16 cellular contexts compared by ENCODE assay signal in the genomic region with DNA sequence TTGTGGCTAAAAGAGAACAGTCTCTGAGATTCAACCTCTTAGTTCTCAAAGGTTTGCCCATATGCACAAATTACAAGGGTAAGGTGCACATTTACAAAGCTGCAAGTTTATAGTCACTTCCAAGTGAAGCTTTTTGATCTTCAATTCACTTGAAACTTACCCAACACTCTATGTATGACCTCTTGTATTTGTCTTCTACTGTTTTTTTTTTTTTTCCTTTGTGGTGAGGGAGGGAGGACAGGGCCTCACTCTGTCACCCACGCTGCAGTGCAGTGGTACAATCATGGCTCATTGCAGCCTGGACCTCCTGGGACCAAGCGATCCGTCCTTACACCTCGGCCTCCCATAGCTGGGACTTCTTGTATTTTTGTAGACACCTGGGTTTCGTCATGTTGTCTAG. TPM values are rescaled to one million over a fixed set of nuclear protein-coding genes. Genes with fewer than 3 reads are reported as not detected.
A peak's percentile ranks its signal among the peaks of the same experiment; 100 is the strongest.
DNase-seq lines count a peak whose midpoint lies in the region; ATAC-seq and TF ChIP-seq lines count a peak whose summit lies in the region.
"Had no signal": no experiment of that assay in that cellular context is flagged by ENCODE, and none has a peak within 500 bp of the region (broad histone marks: within the 10 kb centered on the region; RNA-seq: fewer than 3 reads in every experiment).

No MANE protein-coding gene starts in this region.

- peak overlapping the region; percentile 96; the same call in 1 of the 2 replicates for H3K4me3 Mint-ChIP-seq in HFFc6
- no peak overlapping the region for H3K4me3 Mint-ChIP-seq in activated CD4-positive, alpha-beta memory T cell treated with anti-CD3 and anti-CD28 coated beads for 36 hours

- H3K9me3 ChIP-seq in esophagus muscularis mucosa, result no peaks in the 10 kb centered on the region
- no peaks in the 10 kb centered on the region for H3K9me3 ChIP-seq in sigmoid colon
- H3K9me3 ChIP-seq: adrenal gland, thyroid gland had no signal

- peak overlapping the region in 1 of 4 donors; percentile 85 for H3K4me3 ChIP-seq in esophagus muscularis mucosa
- H3K4me3 ChIP-seq in sigmoid colon, result no peak overlapping the region
- H3K4me3 ChIP-seq: adrenal gland, GM12878, thyroid gland had no signal

- H3K4me1 Mint-ChIP-seq in HFFc6 (ENCODE audit: low read depth), result peaks cover 22% of the 10 kb centered on the region
- peaks cover 9% of the 10 kb centered on the region for H3K4me1 Mint-ChIP-seq in activated CD4-positive, alpha-beta memory T cell treated with anti-CD3 and anti-CD28 coated beads for 36 hours (ENCODE audit: low read depth)

- intact Hi-C loops in esophagus muscularis mucosa (cut with DNase I), result loop anchor here (5.0 to 10.0 kb wide), 3 partner anchors 226 to 521 kb away; no protein-coding TSS in a partner anchor
- intact Hi-C loops in sigmoid colon (cut with DNase I), result loop anchor here (2.0 to 10.0 kb wide), 8 partner anchors 36 to 1064 kb away; partner anchors contain the start of genes CD164 and SOBP
- intact Hi-C loops in activated CD4-positive, alpha-beta memory T cell treated with anti-CD3 and anti-CD28 coated beads for 36 hours (cut with micrococcal nuclease), result loop anchor here (5.0 kb wide), 1 partner anchor 516 kb away; no protein-coding TSS in a partner anchor

- TF ChIP-seq EP300 in esophagus muscularis mucosa (IDR thresholded peaks at IDR 0.05), result no peak
- no peak for TF ChIP-seq EP300 in sigmoid colon (IDR thresholded peaks at IDR 0.05)

- 62% methylated on average over 5 of the region's 5 CpGs for WGBS in esophagus muscularis mucosa
- 95% methylated on average over 5 of the region's 5 CpGs for WGBS in sigmoid colon, 2 donors

- H3K27ac ChIP-seq in esophagus muscularis mucosa (replicated peaks in 1 of 4) (peak overlapping the region; percentile 98 to 100 (median 99)), sigmoid colon (peak overlapping the region; percentile 96 to 100 (median 99))
- H3K27ac ChIP-seq: adrenal gland, thyroid gland had no signal

- TF ChIP-seq POLR2A in esophagus muscularis mucosa (IDR thresholded peaks at IDR 0.05; ENCODE audit: low read depth), result no peak
- TF ChIP-seq POLR2A in sigmoid colon (IDR thresholded peaks at IDR 0.05), result no peak

- peaks cover 11% of the 10 kb centered on the region for H3K27me3 Mint-ChIP-seq in HFFc6 (ENCODE audit: insufficient read depth)
- no peaks in the 10 kb centered on the region for H3K27me3 Mint-ChIP-seq in activated CD4-positive, alpha-beta memory T cell treated with anti-CD3 and anti-CD28 coated beads for 36 hours

- H3K9me3 Mint-ChIP-seq in HFFc6, result no peaks in the 10 kb centered on the region
- no peaks in the 10 kb centered on the region for H3K9me3 Mint-ChIP-seq in activated CD4-positive, alpha-beta memory T cell treated with anti-CD3 and anti-CD28 coated beads for 36 hours
- H3K9me3 Mint-ChIP-seq: CD14-positive monocyte had no signal

- peak; percentile 34 for DNase-seq in CD1c-positive myeloid dendritic cell (ENCODE audit: extremely low spot score)
- no peak for DNase-seq in HFFc6
- DNase-seq in esophagus muscularis mucosa (ENCODE audit: extremely low spot score), result no peak
- DNase-seq in sigmoid colon, result no peak
- no peak for DNase-seq in NK-92 treated with Interleukin-12 subunit alpha and Interleukin-12 subunit beta, amount 100 ng/mL, for 24 hours (lab: John Stamatoyannopoulos, UW)
- DNase-seq in NK-92 (lab: John Stamatoyannopoulos, UW; ENCODE audit: unreplicated experiment), result no peak
- no peak for DNase-seq in activated CD4-positive, alpha-beta memory T cell treated with anti-CD3 and anti-CD28 coated beads for 36 hours
- DNase-seq: activated CD4-positive, CD25-positive, alpha-beta regulatory T cell treated with anti-CD3 and anti-CD28 coated beads, Interleukin-2, amount 50 U/mL, for 72 hours; adrenal gland; cortex of kidney; NCI-H1092 treated with DMSO at 0.1 percent for 48 hours; OCI-M1; thyroid gland had no signal

- POLR2A ChIA-PET in activated CD4-positive, alpha-beta memory T cell treated with anti-CD3 and anti-CD28 coated beads for 36 hours (lab: Charles Lee), result no interaction called here

- CTCF ChIA-PET in activated CD4-positive, alpha-beta memory T cell treated with anti-CD3 and anti-CD28 coated beads for 36 hours (lab: Charles Lee), result interaction anchor here (1.0 to 1.4 kb wide), 2 partner anchors 14 to 517 kb away, joined by 4 to 6 read pairs; no protein-coding TSS in a partner anchor

- H3K27ac Mint-ChIP-seq in HFFc6, result no peak overlapping the region; the same call in 1 of the 2 replicates
- H3K27ac Mint-ChIP-seq in activated CD4-positive, alpha-beta memory T cell treated with anti-CD3 and anti-CD28 coated beads for 36 hours, result no peak overlapping the region

- no peaks in the 10 kb centered on the region for H3K27me3 ChIP-seq in esophagus muscularis mucosa
- no peaks in the 10 kb centered on the region for H3K27me3 ChIP-seq in sigmoid colon
- H3K27me3 ChIP-seq: adrenal gland, thyroid gland had no signal

- no peaks in the 10 kb centered on the region for H3K36me3 Mint-ChIP-seq in HFFc6 (ENCODE audit: low read depth)
- no peaks in the 10 kb centered on the region for H3K36me3 Mint-ChIP-seq in activated CD4-positive, alpha-beta memory T cell treated with anti-CD3 and anti-CD28 coated beads for 36 hours
- H3K36me3 Mint-ChIP-seq: CD14-positive monocyte had no signal

- H3K36me3 ChIP-seq in esophagus muscularis mucosa, result no peaks in the 10 kb centered on the region
- H3K36me3 ChIP-seq in sigmoid colon, result no peaks in the 10 kb centered on the region
- H3K36me3 ChIP-seq: adrenal gland, thyroid gland had no signal

- no peak for TF ChIP-seq CTCF in HFFc6 (IDR thresholded peaks at IDR 0.05)
- no peak for TF ChIP-seq CTCF in esophagus muscularis mucosa (IDR thresholded peaks at IDR 0.05)
- no peak for TF ChIP-seq CTCF in sigmoid colon (IDR thresholded peaks at IDR 0.05)

- ATAC-seq in activated CD4-positive, CD25-positive, alpha-beta regulatory T cell treated with anti-CD3 and anti-CD28 coated beads, Interleukin-2, amount 50 U/mL, for 24 hours, result no peak
- ATAC-seq: GM12878 had no signal

- H3K4me1 ChIP-seq in esophagus muscularis mucosa, result peaks cover 26 to 45% (median 35%) of the 10 kb centered on the region in 4 donors
- peaks cover 2 to 30% (median 27%) of the 10 kb centered on the region in 4 donors for H3K4me1 ChIP-seq in sigmoid colon

RNA-seq across cellular contexts. Expression of gene FOXO3, which starts 4.5 kb away (rescaled TPM):
- total RNA-seq in HFFc6 (2021; fragmentation: NEBNext Ultra II Directional; extraction: Animal tissue kit (Norgen Biotek cat#: 25700)), result 10 to 100 TPM; 21.1 to 28.9 (median 24.2) TPM
- total RNA-seq in esophagus muscularis mucosa, result 100 to 1,000 TPM in 3 of 4 donors, 10 to 100 TPM in 1; 92.2 to 154 (median 122) TPM
- total RNA-seq in sigmoid colon, result 10 to 100 TPM; 66.4 to 84.7 (median 78.8) TPM
- 10 to 100 TPM; 13.8 to 22.9 (median 19.7) TPM for polyA plus RNA-seq in sigmoid colon
- total RNA-seq in activated CD4-positive, alpha-beta memory T cell treated with anti-CD3 and anti-CD28 coated beads for 36 hours, result 1 to 10 TPM; 5.4 to 6.5 TPM
